Comparison of ENCODE assay signal across 21 cellular contexts in genomic region chr4:6594341-6594740, GRCh38. TPM values are rescaled to one million over a fixed set of nuclear protein-coding genes. Genes with fewer than 3 reads are reported as not detected.
DNase-seq lines count a peak whose midpoint lies in the region; ATAC-seq, FAIRE-seq and TF ChIP-seq lines count a peak whose summit lies in the region.
"Had no signal": no experiment of that assay in that cellular context is flagged by ENCODE, and none has a peak within 500 bp of the region (broad histone marks: within the 10 kb centered on the region; RNA-seq: fewer than 3 reads in every experiment).

No MANE protein-coding gene starts in this region.

- H3K4me2 ChIP-seq in K562 (ENCODE audit: insufficient read depth, low read length) (no peak overlapping the region), osteoblast (ENCODE audit: insufficient read depth, low read length) (no peak overlapping the region)
- H3K4me2 ChIP-seq: A549; BLaER1 treated with 17β-estradiol and CSF1 and Interleukin-3, amounts not matched to agents 10 nM and 100 nM had no signal

- no peak for TF ChIP-seq CTCF in K562 (IDR thresholded peaks at IDR 0.05 in 2 of 3, conservative IDR thresholded peaks at IDR 0.05 in 1 of 3; ENCODE audit: insufficient read depth in 2 of 3, low read depth in 1 of 3, low read length in 3 of 3)
- no peak for TF ChIP-seq CTCF in kidney (IDR thresholded peaks at IDR 0.05; ENCODE audit: borderline replicate concordance, extremely low read depth, insufficient read depth)
- TF ChIP-seq CTCF in osteoblast (IDR thresholded peaks at IDR 0.05; ENCODE audit: extremely low read depth, low read depth, low read length), result no peak
- no peak for TF ChIP-seq CTCF in right atrium auricular region (IDR thresholded peaks at IDR 0.05)

- H3K4me3 ChIP-seq in K562 (no peak overlapping the region), kidney (ENCODE audit: low read length in 2 of 2) (no peak overlapping the region), osteoblast (ENCODE audit: insufficient read depth, low read length) (no peak overlapping the region), right atrium auricular region (no peak overlapping the region)
- H3K4me3 ChIP-seq: A549; BLaER1 treated with 17β-estradiol and CSF1 and Interleukin-3, amounts not matched to agents 10 nM and 100 nM had no signal

- FAIRE-seq in K562 (lab: Jason Lieb, UNC) (no peak), kidney (lab: Jason Lieb, UNC) (no peak)
- FAIRE-seq: A549, D721Med, G401.6, GM12891, GM19239 had no signal

- 82% methylated on average over 15 of the region's 22 CpGs for WGBS in K562 (ENCODE audit: insufficient coverage, low coverage, missing lambda C conversion rate)

- DNase-seq in K562 (ENCODE audit: extremely low read depth in 1 of 4, low spot score in 3 of 4) (no peak), kidney (peak; percentile 55), osteoblast (ENCODE audit: insufficient read length, low spot score, missing footprints) (peak; percentile 59), mucosa of gallbladder (ENCODE audit: low spot score) (no peak), right atrium auricular region (ENCODE audit: low spot score) (no peak)
- DNase-seq in activated CD8-positive, alpha-beta memory T cell treated with anti-CD3 and anti-CD28 coated beads, Interleukin-2, amount 50 U/mL, for 48 hours, result no peak
- DNase-seq: AML-193; Caco-2; Calu3; CD4-positive, alpha-beta T cell; CD8-positive, alpha-beta T cell; DMS79 treated with DMSO at 0.1 percent for 48 hours; GF-D8 had no signal

- H3K4me1 ChIP-seq in K562 (replicated peaks in 1 of 2; ENCODE audit: control insufficient read depth in 2 of 2, insufficient read depth in 2 of 2, low read length in 2 of 2) (peaks cover 10 to 40% of the 10 kb centered on the region in 2 experiments; a peak in 4 of 5 replicates), kidney (ENCODE audit: control insufficient read depth in 1 of 2, insufficient read depth in 1 of 2, low read depth in 1 of 2, low read length in 2 of 2) (no peaks in the 10 kb centered on the region), osteoblast (ENCODE audit: insufficient read depth, low read length) (no peaks in the 10 kb centered on the region), right atrium auricular region (no peaks in the 10 kb centered on the region)
- H3K4me1 ChIP-seq: A549, Caco-2 had no signal

- POLR2A ChIA-PET in K562 (lab: Yijun Ruan, JAX), result interaction anchor here (1.0 kb wide), 1 partner anchor 10 kb away, joined by 5 read pairs; no protein-coding TSS in a partner anchor

- BruUV-seq in K562 (replicated peaks; lab: Mats Ljungman, UMichigan), result no TSS peak

- in situ Hi-C loops in K562 (cut with MboI), result no loop called here

- H3K9ac ChIP-seq in K562 (ENCODE audit: insufficient read depth in 1 of 2, low read depth in 2 of 2, low read length in 2 of 2) (no peak overlapping the region; a peak in 1 of 4 replicates), kidney (ENCODE audit: low read length in 2 of 2) (no peak overlapping the region)
- H3K9ac ChIP-seq: BLaER1 treated with 17β-estradiol and CSF1 and Interleukin-3, amounts not matched to agents 10 nM and 100 nM had no signal

- CTCF ChIA-PET in K562 (lab: Yijun Ruan, JAX; ENCODE audit: low intra/inter-chr PET ratio), result no interaction called here

- H3K9me1 ChIP-seq in K562 (ENCODE audit: control insufficient read depth, insufficient read depth, low read length), result no peaks in the 10 kb centered on the region

- no peak overlapping the region for H2AFZ ChIP-seq in K562 (ENCODE audit: low read depth, low read length)
- no peak overlapping the region for H2AFZ ChIP-seq in osteoblast (ENCODE audit: low read length)

- no peak overlapping the region for H3K27ac ChIP-seq in K562 (ENCODE audit: extremely low read depth, low read depth, low read length)
- no peak overlapping the region for H3K27ac ChIP-seq in kidney (ENCODE audit: low read depth in 2 of 2, low read length in 2 of 2)
- no peak overlapping the region for H3K27ac ChIP-seq in osteoblast (ENCODE audit: low read depth, low read length)
- no peak overlapping the region for H3K27ac ChIP-seq in right atrium auricular region
- H3K27ac ChIP-seq: 22Rv1; A549; BLaER1 treated with 17β-estradiol and CSF1 and Interleukin-3, amounts not matched to agents 10 nM and 100 nM; C4-2B had no signal

- TF ChIP-seq POLR2A in K562 (conservative IDR thresholded peaks at IDR 0.05), result no peak

- no peak for ATAC-seq in K562
- ATAC-seq: A549; CD8-positive, alpha-beta T cell had no signal

- H4K20me1 ChIP-seq in K562 (replicated peaks; ENCODE audit: control insufficient read depth, insufficient read depth, low read length) (peaks cover 6% of the 10 kb centered on the region; the same call in 1 of the 2 replicates), osteoblast (ENCODE audit: insufficient read depth, low read length) (no peaks in the 10 kb centered on the region)

- no peak for TF ChIP-seq EP300 in K562 (IDR thresholded peaks at IDR 0.05; ENCODE audit: low read length)

- H3K27me3 ChIP-seq in K562 (ENCODE audit: control insufficient read depth in 2 of 2, insufficient read depth in 2 of 2, low read length in 2 of 2), result no peaks in the 10 kb centered on the region
- H3K27me3 ChIP-seq in osteoblast (ENCODE audit: insufficient read depth, low read length), result no peaks in the 10 kb centered on the region
- H3K27me3 ChIP-seq in right atrium auricular region, result no peaks in the 10 kb centered on the region
- H3K27me3 ChIP-seq: BLaER1 treated with 17β-estradiol and CSF1 and Interleukin-3, amounts not matched to agents 10 nM and 100 nM had no signal

- H3K36me3 ChIP-seq in K562 (ENCODE audit: control insufficient read depth, insufficient read depth, low read length), result no peaks in the 10 kb centered on the region; the same call in 2 of the 3 replicates
- H3K36me3 ChIP-seq in kidney (ENCODE audit: control insufficient read depth in 1 of 2, insufficient read depth in 2 of 2, low read length in 2 of 2), result peaks cover 4 to 5% of the 10 kb centered on the region in 2 donors
- H3K36me3 ChIP-seq in osteoblast (ENCODE audit: insufficient read depth, low read length), result no peaks in the 10 kb centered on the region
- peaks cover 3% of the 10 kb centered on the region for H3K36me3 ChIP-seq in right atrium auricular region

- H3K9me3 ChIP-seq in K562 (replicated peaks; ENCODE audit: control insufficient read depth, insufficient read depth, low read depth, low read length) (no peaks in the 10 kb centered on the region), kidney (ENCODE audit: control insufficient read depth in 1 of 2, low read length in 2 of 2) (no peaks in the 10 kb centered on the region), osteoblast (ENCODE audit: low read depth, low read length) (no peaks in the 10 kb centered on the region), right atrium auricular region (no peaks in the 10 kb centered on the region)
- H3K9me3 ChIP-seq: A549; BLaER1 treated with 17β-estradiol and CSF1 and Interleukin-3, amounts not matched to agents 10 nM and 100 nM; Caco-2 had no signal

- TF ChIP-seq RAD21 in K562 (CRISPR knock-in tag; conservative IDR thresholded peaks at IDR 0.05 in 1 of 2, IDR thresholded peaks at IDR 0.05 in 1 of 2), result no peak

- no peaks in the 10 kb centered on the region for H3K79me2 ChIP-seq in K562 (ENCODE audit: control insufficient read depth, insufficient read depth, low read length)
- H3K79me2 ChIP-seq in osteoblast (ENCODE audit: insufficient read depth, low read length), result no peaks in the 10 kb centered on the region

- intact Hi-C loops in K562 (cut with micrococcal nuclease), result loop anchor here (5.0 kb wide), 1 partner anchor 83 kb away; no protein-coding TSS in a partner anchor
- intact Hi-C loops in kidney (cut with DNase I), result no loop called here

RNA-seq across cellular contexts. Expression of gene MAN2B2, which starts 19.4 kb away (rescaled TPM):
- total RNA-seq in K562 (2011; cell fraction: chromatin; rRNA removed; ENCODE audit: low replicate concordance), result 7.7 and 16.2 TPM in 2 replicates
- total RNA-seq in K562 (2011; cell fraction: nucleolus; rRNA removed), result 17.6 and 18.3 TPM in 2 replicates
- total RNA-seq in K562 (2011; cell fraction: nucleoplasm; rRNA removed), result 12.6 TPM in 2 replicates
- total RNA-seq in K562 (2014; rRNA removed) (5.3 and 6.0 TPM in 2 replicates), K562 (2014; rRNA removed; fragmentation: Illumina TruSeq; extraction: Trizol) (1.7 TPM in 2 replicates), K562 (2015; rRNA removed; fragmentation: Illumina TruSeq; extraction: Trizol) (3.8 and 4.1 TPM in 2 replicates), K562 (2021) (8.5 and 8.8 TPM in 2 replicates), kidney (34.3 TPM), osteoblast (26.8 and 28.2 TPM in 2 replicates), mucosa of gallbladder (53.6 TPM), right atrium auricular region (10 to 100 TPM; 23.7 to 25.5 TPM)
- polyA plus RNA-seq in K562 (2011; rRNA removed) (2.5 and 3.7 TPM in 2 replicates), K562 (2014; fragmentation: Illumina TruSeq; extraction: Trizol) (3.7 and 4.8 TPM in 2 replicates), K562 (2014; fragmentation: Nextera tagmentation; extraction: Ambion mirVana) (under 1 TPM; 0.21 to 0.27 TPM), K562 (2014; rRNA removed) (4.2 and 4.9 TPM in 2 replicates), kidney (ENCODE audit: insufficient read depth, low read depth, low replicate concordance) (19.9 TPM)
- polyA plus RNA-seq in K562 (2011; cell fraction: cytosol; rRNA removed), result 3.8 and 8.3 TPM in 2 replicates
- polyA plus RNA-seq in K562 (2011; cell fraction: nucleus; rRNA removed), result 8.0 and 12.5 TPM in 2 replicates
- 5.9 and 18.3 TPM in 2 replicates for polyA plus RNA-seq in K562 (2012)
- 2.5 and 3.6 TPM in 2 replicates for polyA minus RNA-seq in K562 (2011; rRNA and poly(A)+ RNA removed)
- polyA minus RNA-seq in K562 (2011; cell fraction: cytosol; rRNA and poly(A)+ RNA removed), result 6.9 and 13.0 TPM in 2 replicates
- polyA minus RNA-seq in K562 (2011; cell fraction: nucleus; rRNA and poly(A)+ RNA removed), result 5.7 and 6.0 TPM in 2 replicates

RNA-seq across cellular contexts. Expression of gene MRFAP1, which starts 46.1 kb away (rescaled TPM):
- total RNA-seq in K562 (2011; cell fraction: chromatin; rRNA removed; ENCODE audit: low replicate concordance), result 15.5 and 27.2 TPM in 2 replicates
- 14.7 and 15.3 TPM in 2 replicates for total RNA-seq in K562 (2011; cell fraction: nucleolus; rRNA removed)
- 23.0 and 24.2 TPM in 2 replicates for total RNA-seq in K562 (2011; cell fraction: nucleoplasm; rRNA removed)
- total RNA-seq in K562 (2014; rRNA removed) (147 and 234 TPM in 2 replicates), K562 (2014; rRNA removed; fragmentation: Illumina TruSeq; extraction: Trizol) (151 and 173 TPM in 2 replicates), K562 (2015; rRNA removed; fragmentation: Illumina TruSeq; extraction: Trizol) (163 and 171 TPM in 2 replicates), K562 (2021) (257 and 270 TPM in 2 replicates), kidney (264 TPM), osteoblast (94.1 and 95.2 TPM in 2 replicates), mucosa of gallbladder (244 TPM), right atrium auricular region (100 to 1,000 TPM; 170 to 176 TPM)
- polyA plus RNA-seq in K562 (2011; rRNA removed) (123 and 143 TPM in 2 replicates), K562 (2014; fragmentation: Illumina TruSeq; extraction: Trizol) (185 and 221 TPM in 2 replicates), K562 (2014; fragmentation: Nextera tagmentation; extraction: Ambion mirVana) (10 to 100 TPM; 46.0 to 59.9 TPM), K562 (2014; rRNA removed) (251 and 255 TPM in 2 replicates), kidney (ENCODE audit: insufficient read depth, low read depth, low replicate concordance) (406 TPM)
- 93.5 and 146 TPM in 2 replicates for polyA plus RNA-seq in K562 (2011; cell fraction: cytosol; rRNA removed)
- 74.4 and 83.5 TPM in 2 replicates for polyA plus RNA-seq in K562 (2011; cell fraction: nucleus; rRNA removed)
- 285 and 344 TPM in 2 replicates for polyA plus RNA-seq in K562 (2012)
- polyA minus RNA-seq in K562 (2011; rRNA and poly(A)+ RNA removed), result 49.7 and 58.2 TPM in 2 replicates
- 37.6 and 63.5 TPM in 2 replicates for polyA minus RNA-seq in K562 (2011; cell fraction: cytosol; rRNA and poly(A)+ RNA removed)
- 13.9 and 29.2 TPM in 2 replicates for polyA minus RNA-seq in K562 (2011; cell fraction: nucleus; rRNA and poly(A)+ RNA removed)

Comparison
In these comparisons a context has a peak if more than half of its experiments do, and no peak if none do; other contexts are left out.
1. DNase-seq: peak in kidney (single experiment) and osteoblast (single experiment); none in K562 (0 of 4), mucosa of gallbladder (single experiment), right atrium auricular region (single experiment) and activated CD8-positive, alpha-beta memory T cell treated with anti-CD3 and anti-CD28 coated beads, Interleukin-2, amount 50 U/mL, for 48 hours (single experiment).